Comparison of ENCODE assay signal across 19 cellular contexts in the genomic region with DNA sequence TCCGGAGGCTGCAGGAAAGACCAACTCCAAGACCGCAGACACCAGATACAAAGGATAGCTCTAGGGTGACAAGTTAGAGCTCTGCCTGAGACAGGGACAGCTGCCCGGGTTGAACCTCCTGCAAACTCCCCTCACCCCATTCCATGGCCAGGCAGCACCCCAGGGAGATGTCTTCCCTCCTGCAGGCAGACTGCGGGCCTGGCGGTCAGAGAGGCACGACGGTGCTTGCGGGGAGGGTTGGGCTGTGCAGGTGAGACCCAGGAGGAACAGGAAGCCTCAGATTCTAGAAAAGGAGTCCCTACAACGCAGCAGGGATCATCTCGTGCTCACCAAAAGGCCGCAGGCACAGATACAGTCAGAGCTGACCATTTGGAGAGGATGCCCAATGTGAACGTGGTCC. TPM values are rescaled to one million over a fixed set of nuclear protein-coding genes. Genes with fewer than 3 reads are reported as not detected.
DNase-seq lines count a peak whose midpoint lies in the region; ATAC-seq lines count a peak whose summit lies in the region.
"Had no signal": no experiment of that assay in that cellular context is flagged by ENCODE, and none has a peak within 500 bp of the region (broad histone marks: within the 10 kb centered on the region; RNA-seq: fewer than 3 reads in every experiment).

No MANE protein-coding gene starts in this region.

- peaks cover 57% of the 10 kb centered on the region for H3K36me3 Mint-ChIP-seq in activated naive CD4-positive, alpha-beta T cell treated with anti-CD3 and anti-CD28 coated beads, Interleukin-2, amount 10 ng/mL, durations not matched to agents 7 days and 5 days
- H3K36me3 Mint-ChIP-seq in naive thymus-derived CD4-positive, alpha-beta T cell, result peaks cover 15 to 51% (median 29%) of the 10 kb centered on the region in 5 donors
- H3K36me3 Mint-ChIP-seq in activated T-helper 1 cell treated with anti-CD3 and anti-CD28 coated beads, Interleukin-12 subunit alpha, Interleukin-12 subunit beta, Interleukin-2, Interleukin-4 antibody, amounts not matched to agents 30 ng/mL and 10 ng/mL and 1 ng/mL, durations not matched to agents 14 hours and 24 hours and 36 hours (ENCODE audit: low read depth), result peaks cover 24% of the 10 kb centered on the region

- peak overlapping the region; percentile 28 for H3K27ac Mint-ChIP-seq in activated naive CD4-positive, alpha-beta T cell treated with anti-CD3 and anti-CD28 coated beads, Interleukin-2, amount 10 ng/mL, durations not matched to agents 7 days and 5 days
- H3K27ac Mint-ChIP-seq in naive thymus-derived CD4-positive, alpha-beta T cell, result peak overlapping the region in 5 of 9 donors; percentile 18 to 90 (median 63)
- H3K27ac Mint-ChIP-seq in activated T-helper 1 cell treated with anti-CD3 and anti-CD28 coated beads, Interleukin-12 subunit alpha, Interleukin-12 subunit beta, Interleukin-2, Interleukin-4 antibody, amounts not matched to agents 30 ng/mL and 10 ng/mL and 1 ng/mL, durations not matched to agents 14 hours and 24 hours and 36 hours, result no peak overlapping the region
- H3K27ac Mint-ChIP-seq: HFFc6 had no signal

- H3K4me3 Mint-ChIP-seq in activated naive CD4-positive, alpha-beta T cell treated with anti-CD3 and anti-CD28 coated beads, Interleukin-2, amount 10 ng/mL, durations not matched to agents 7 days and 5 days, result no peak overlapping the region
- peak overlapping the region in 3 of 10 donors; percentile 14 to 63 (median 38) for H3K4me3 Mint-ChIP-seq in naive thymus-derived CD4-positive, alpha-beta T cell
- no peak overlapping the region for H3K4me3 Mint-ChIP-seq in activated T-helper 1 cell treated with anti-CD3 and anti-CD28 coated beads, Interleukin-12 subunit alpha, Interleukin-12 subunit beta, Interleukin-2, Interleukin-4 antibody, amounts not matched to agents 30 ng/mL and 10 ng/mL and 1 ng/mL, durations not matched to agents 14 hours and 24 hours and 36 hours
- H3K4me3 Mint-ChIP-seq: HFFc6 had no signal

- no peak for DNase-seq in activated naive CD4-positive, alpha-beta T cell treated with anti-CD3 and anti-CD28 coated beads, Interleukin-2, amount 10 ng/mL, durations not matched to agents 7 days and 5 days
- DNase-seq in activated naive CD4-positive, alpha-beta T cell treated with Interleukin-2 at 50 U/mL for 16 hours, result no peak
- peak; percentile 42 for DNase-seq in activated CD8-positive, alpha-beta memory T cell treated with anti-CD3 and anti-CD28 coated beads, Interleukin-2, amount 50 U/mL, for 48 hours
- DNase-seq in naive thymus-derived CD4-positive, alpha-beta T cell, result no peak
- no peak for DNase-seq in DMS53 treated with DMSO at 0.1 percent for 48 hours (lab: John Stamatoyannopoulos, UW; ENCODE audit: unreplicated experiment)
- DNase-seq in activated T-helper 1 cell treated with anti-CD3 and anti-CD28 coated beads, Interleukin-12 subunit alpha, Interleukin-12 subunit beta, Interleukin-2, Interleukin-4 antibody, amounts not matched to agents 30 ng/mL and 10 ng/mL and 1 ng/mL, durations not matched to agents 14 hours and 24 hours and 36 hours (ENCODE audit: low spot score), result no peak
- no peak for DNase-seq in NCI-H146 treated with DMSO at 0.1 percent for 48 hours (lab: John Stamatoyannopoulos, UW; ENCODE audit: unreplicated experiment)
- no peak for DNase-seq in 8988T
- DNase-seq: AML-193; CD4-positive, CD25-positive, alpha-beta regulatory T cell; GF-D8; HFFc6; KBM-7; NCI-H1048; NCI-H146; NCI-H226; NCI-H526 had no signal

- intact Hi-C loops in naive thymus-derived CD4-positive, alpha-beta T cell (cut with micrococcal nuclease), result no loop called here
- intact Hi-C loops in activated T-helper 1 cell treated with anti-CD3 and anti-CD28 coated beads, Interleukin-12 subunit alpha, Interleukin-12 subunit beta, Interleukin-2, Interleukin-4 antibody, amounts not matched to agents 30 ng/mL and 10 ng/mL and 1 ng/mL, durations not matched to agents 14 hours and 24 hours and 36 hours (cut with micrococcal nuclease), result no loop called here

- H3K27ac ChIP-seq in naive thymus-derived CD4-positive, alpha-beta T cell (ENCODE audit: low read depth, low read length), result no peak overlapping the region
- H3K27ac ChIP-seq: HL-60 had no signal

- peaks cover 19 to 28% of the 10 kb centered on the region in 2 donors for H3K4me1 ChIP-seq in naive thymus-derived CD4-positive, alpha-beta T cell (ENCODE audit: control insufficient read depth in 2 of 2, insufficient read depth in 2 of 2, low read length in 2 of 2)

- CTCF ChIA-PET in activated naive CD4-positive, alpha-beta T cell treated with anti-CD3 and anti-CD28 coated beads, Interleukin-2, amount 10 ng/mL, durations not matched to agents 7 days and 5 days (lab: Charles Lee), result no interaction called here
- CTCF ChIA-PET in naive thymus-derived CD4-positive, alpha-beta T cell (lab: Charles Lee), result no interaction called here

- H3K4me1 Mint-ChIP-seq in activated naive CD4-positive, alpha-beta T cell treated with anti-CD3 and anti-CD28 coated beads, Interleukin-2, amount 10 ng/mL, durations not matched to agents 7 days and 5 days, result peaks cover 53% of the 10 kb centered on the region
- H3K4me1 Mint-ChIP-seq in naive thymus-derived CD4-positive, alpha-beta T cell, result peaks cover 54 to 81% (median 73%) of the 10 kb centered on the region in 7 donors
- H3K4me1 Mint-ChIP-seq in activated T-helper 1 cell treated with anti-CD3 and anti-CD28 coated beads, Interleukin-12 subunit alpha, Interleukin-12 subunit beta, Interleukin-2, Interleukin-4 antibody, amounts not matched to agents 30 ng/mL and 10 ng/mL and 1 ng/mL, durations not matched to agents 14 hours and 24 hours and 36 hours (ENCODE audit: low read depth), result peaks cover 48% of the 10 kb centered on the region

- H3K36me3 ChIP-seq in naive thymus-derived CD4-positive, alpha-beta T cell (ENCODE audit: control insufficient read depth in 2 of 3, insufficient read depth in 3 of 3, low read length in 3 of 3), result peaks cover 0 to 27% (median 0%) of the 10 kb centered on the region in 3 experiments

- no peaks in the 10 kb centered on the region for H3K27me3 ChIP-seq in naive thymus-derived CD4-positive, alpha-beta T cell (ENCODE audit: control insufficient read depth in 2 of 2, insufficient read depth in 2 of 2, low read length in 2 of 2)

- POLR2A ChIA-PET in naive thymus-derived CD4-positive, alpha-beta T cell (lab: Charles Lee), result interaction anchor here (0.6 kb wide), 1 partner anchor 24 kb away, joined by 3 read pairs; no protein-coding TSS in a partner anchor

- ATAC-seq in naive thymus-derived CD4-positive, alpha-beta T cell, result no peak

- peaks cover 3% of the 10 kb centered on the region for H3K9me3 Mint-ChIP-seq in activated naive CD4-positive, alpha-beta T cell treated with anti-CD3 and anti-CD28 coated beads, Interleukin-2, amount 10 ng/mL, durations not matched to agents 7 days and 5 days
- H3K9me3 Mint-ChIP-seq in naive thymus-derived CD4-positive, alpha-beta T cell, result peaks cover 0 to 11% (median 0%) of the 10 kb centered on the region in 11 donors
- H3K9me3 Mint-ChIP-seq in activated T-helper 1 cell treated with anti-CD3 and anti-CD28 coated beads, Interleukin-12 subunit alpha, Interleukin-12 subunit beta, Interleukin-2, Interleukin-4 antibody, amounts not matched to agents 30 ng/mL and 10 ng/mL and 1 ng/mL, durations not matched to agents 14 hours and 24 hours and 36 hours, result no peaks in the 10 kb centered on the region

- H3K4me3 ChIP-seq in naive thymus-derived CD4-positive, alpha-beta T cell (ENCODE audit: low read length), result no peak overlapping the region

- H3K27me3 Mint-ChIP-seq in activated naive CD4-positive, alpha-beta T cell treated with anti-CD3 and anti-CD28 coated beads, Interleukin-2, amount 10 ng/mL, durations not matched to agents 7 days and 5 days, result no peaks in the 10 kb centered on the region
- no peaks in the 10 kb centered on the region for H3K27me3 Mint-ChIP-seq in naive thymus-derived CD4-positive, alpha-beta T cell
- H3K27me3 Mint-ChIP-seq in activated T-helper 1 cell treated with anti-CD3 and anti-CD28 coated beads, Interleukin-12 subunit alpha, Interleukin-12 subunit beta, Interleukin-2, Interleukin-4 antibody, amounts not matched to agents 30 ng/mL and 10 ng/mL and 1 ng/mL, durations not matched to agents 14 hours and 24 hours and 36 hours (ENCODE audit: insufficient read depth), result no peaks in the 10 kb centered on the region
- H3K27me3 Mint-ChIP-seq: CD4-positive, CD25-positive, alpha-beta regulatory T cell had no signal

- no peaks in the 10 kb centered on the region for H3K9me3 ChIP-seq in naive thymus-derived CD4-positive, alpha-beta T cell (ENCODE audit: control insufficient read depth in 2 of 3, low read length in 3 of 3)

RNA-seq across cellular contexts. Expression of gene CARD11, which starts 34.6 kb away (rescaled TPM):
- total RNA-seq in naive thymus-derived CD4-positive, alpha-beta T cell, result 100 to 1,000 TPM; 112 to 136 (median 118) TPM
- 10 to 100 TPM; 13.3 to 44.5 TPM for polyA plus RNA-seq in naive thymus-derived CD4-positive, alpha-beta T cell
- total RNA-seq in activated T-helper 1 cell treated with anti-CD3 and anti-CD28 coated beads, Interleukin-12 subunit alpha, Interleukin-12 subunit beta, Interleukin-2, Interleukin-4 antibody, amounts not matched to agents 30 ng/mL and 10 ng/mL and 1 ng/mL, durations not matched to agents 14 hours and 24 hours and 36 hours, result 120 and 128 TPM in 2 replicates
- total RNA-seq: HFFc6, RPMI7951 had no signal
